In genomic region chr18:13239557-13239956, GRCh38 we compare ENCODE assay signal across 21 cellular contexts. TPM values are rescaled to one million over a fixed set of nuclear protein-coding genes. Genes with fewer than 3 reads are reported as not detected.
DNase-seq lines count a peak whose midpoint lies in the region; ATAC-seq and TF ChIP-seq lines count a peak whose summit lies in the region.
"Had no signal": no experiment of that assay in that cellular context is flagged by ENCODE, and none has a peak within 500 bp of the region (broad histone marks: within the 10 kb centered on the region; RNA-seq: fewer than 3 reads in every experiment).

No MANE protein-coding gene starts in this region.

- H3K4me1 ChIP-seq in SJCRH30: no peaks in the 10 kb centered on the region
- peaks cover 0 to 9% (median 0%) of the 10 kb centered on the region in 4 donors for H3K4me1 ChIP-seq in right lobe of liver
- H3K4me1 ChIP-seq in upper lobe of right lung: no peaks in the 10 kb centered on the region

- 50% methylated on average over 2 of the region's 8 CpGs for WGBS in right lobe of liver (ENCODE audit: insufficient coverage, low coverage, low lambda C conversion rate, missing lambda C conversion rate)

- H3K27ac ChIP-seq in SJCRH30 (no peak overlapping the region), right lobe of liver (no peak overlapping the region), upper lobe of right lung (no peak overlapping the region)
- H3K27ac ChIP-seq: esophagus muscularis mucosa, neutrophil had no signal

- intact Hi-C loops in Right ventricle myocardium superior (cut with DNase I) (no loop called here), Right ventricle myocardium inferior (cut with DNase I) (no loop called here), right lobe of liver (cut with DNase I) (no loop called here), upper lobe of right lung (cut with DNase I) (no loop called here)

- H3K36me3 ChIP-seq in SJCRH30 (no peaks in the 10 kb centered on the region), right lobe of liver (no peaks in the 10 kb centered on the region), upper lobe of right lung (no peaks in the 10 kb centered on the region)
- H3K36me3 ChIP-seq: neutrophil had no signal

- no peak overlapping the region for H3K4me3 ChIP-seq in SJCRH30
- H3K4me3 ChIP-seq in right lobe of liver: no peak overlapping the region
- H3K4me3 ChIP-seq in upper lobe of right lung: no peak overlapping the region
- H3K4me3 ChIP-seq: esophagus muscularis mucosa had no signal

- no peak for TF ChIP-seq CTCF in right lobe of liver (IDR thresholded peaks at IDR 0.05)
- no peak for TF ChIP-seq CTCF in upper lobe of right lung (IDR thresholded peaks at IDR 0.05)

- DNase-seq in Right ventricle myocardium superior: no peak
- no peak for DNase-seq in Right ventricle myocardium inferior (ENCODE audit: missing footprints)
- DNase-seq in SJCRH30: peak; percentile 27 to 54
- peak in 2 of 3 donors; percentile 44 to 55 for DNase-seq in right lobe of liver
- DNase-seq in upper lobe of right lung: peak; percentile 64
- no peak for DNase-seq in effector CD4-positive, alpha-beta T cell
- no peak for DNase-seq in OCI-M1 (lab: John Stamatoyannopoulos, UW)
- DNase-seq: activated CD4-positive, alpha-beta T cell treated with anti-CD3 and anti-CD28 coated beads for 48 hours; activated naive CD4-positive, alpha-beta T cell treated with anti-CD3 and anti-CD28 coated beads, Interleukin-2, amount 10 ng/mL, durations not matched to agents 7 days and 5 days; aorta; cerebellar nuclear complex; DMS 273 treated with DMSO at 0.1 percent for 48 hours; effector memory CD4-positive, alpha-beta T cell; NCI-H1417; NCI-H526; SIG-M5 had no signal

- H3K27me3 ChIP-seq in SJCRH30 (no peaks in the 10 kb centered on the region), right lobe of liver (no peaks in the 10 kb centered on the region), upper lobe of right lung (no peaks in the 10 kb centered on the region)
- H3K27me3 ChIP-seq: esophagus muscularis mucosa, neutrophil had no signal

- TF ChIP-seq POLR2A in right lobe of liver (IDR thresholded peaks at IDR 0.05): no peak

- H3K9me3 ChIP-seq in SJCRH30 (replicated peaks) (no peaks in the 10 kb centered on the region), right lobe of liver (no peaks in the 10 kb centered on the region), upper lobe of right lung (no peaks in the 10 kb centered on the region)
- H3K9me3 ChIP-seq: esophagus muscularis mucosa, neutrophil had no signal

- ATAC-seq in Right ventricle myocardium superior (ENCODE audit: poor library complexity) (peak; percentile 18), Right ventricle myocardium inferior (no peak), right lobe of liver (peak in 3 of 4 donors; percentile 52 to 74 (median 63)), upper lobe of right lung (no peak), GM18861 (IDR thresholded peaks at IDR 0.05; ENCODE audit: unreplicated experiment) (no peak)
- ATAC-seq: T-cell had no signal

RNA-seq across cellular contexts. Expression of gene LDLRAD4, which starts 21.0 kb away (rescaled TPM):
- total RNA-seq in Right ventricle myocardium superior (29.3 TPM), Right ventricle myocardium inferior (29.6 TPM), right lobe of liver (10 to 100 TPM; 10.6 to 66.4 (median 18.7) TPM), upper lobe of right lung (18.4 TPM)
- total RNA-seq in SJCRH30 (2014; rRNA removed; shearing (Covaris generic)): 0.26 and 0.43 TPM in 2 replicates
- total RNA-seq: MCF 10A had no signal

Comparison
In these comparisons a context has a peak if more than half of its experiments do, and no peak if none do; other contexts are left out.
1. ATAC-seq: peak in Right ventricle myocardium superior (single experiment) and right lobe of liver (3 of 4); none in Right ventricle myocardium inferior (single experiment), upper lobe of right lung (single experiment) and GM18861 (single experiment).
2. DNase-seq: peak in SJCRH30 (2 of 2), right lobe of liver (2 of 3) and upper lobe of right lung (single experiment); none in Right ventricle myocardium superior (single experiment), Right ventricle myocardium inferior (single experiment), effector CD4-positive, alpha-beta T cell (single experiment) and OCI-M1 (single experiment).